In the genomic region with DNA sequence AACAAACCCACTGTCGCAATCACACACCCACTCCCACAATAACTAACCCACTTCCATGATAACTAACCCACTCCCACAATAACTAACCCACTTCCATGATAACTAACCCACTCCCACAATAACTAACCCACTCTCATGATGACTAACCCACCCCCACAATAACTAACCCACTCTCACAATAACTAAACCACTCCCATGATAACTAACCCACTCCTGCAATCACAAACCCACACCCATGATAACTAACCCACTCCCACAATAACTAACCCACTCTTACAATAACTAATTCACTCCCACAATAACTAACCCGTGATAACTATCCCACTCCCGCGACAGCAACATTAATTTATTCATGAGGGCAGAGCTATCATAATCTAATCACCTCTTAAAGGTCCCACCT, we compare ENCODE assay signal across 26 cellular contexts.
"Had no signal": no experiment of that assay in that cellular context is flagged by ENCODE, and none has a peak within 500 bp of the region (broad histone marks: within the 10 kb centered on the region; RNA-seq: fewer than 3 reads in every experiment).

No MANE protein-coding gene starts in this region.

- H3K4me3 ChIP-seq: left lung, lower lobe of right lung, ovary, right atrium auricular region, right lobe of liver, smooth muscle cell, transverse colon, upper lobe of left lung had no signal

- DNase-seq: hypothalamus; immature natural killer cell; kidney; left colon; left lung; lower lobe of right lung; mammary epithelial cell; mesendoderm; naive B cell; natural killer cell; nephron progenitor cell; ovary; right lobe of liver; stimulated activated CD4-positive, alpha-beta T cell treated with anti-CD3 and anti-CD28 coated beads, Interleukin-1b, Interleukin-23, amount 100 ng/mL, for 48 hours; stimulated activated CD4-positive, alpha-beta T cell treated with anti-CD3 and anti-CD28 coated beads, Interleukin-2, amount 100 ng/mL, for 48 hours; stimulated activated CD4-positive, alpha-beta T cell treated with anti-CD3 and anti-CD28 coated beads, Interleukin-4, amount 100 ng/mL, for 4 hours; stimulated activated CD8-positive, alpha-beta memory T cell treated with anti-CD3 and anti-CD28 coated beads, Interleukin-4, amount 100 ng/mL, for 48 hours; stimulated activated naive CD4-positive, alpha-beta T cell treated with Interleukin-2 at 50 U/mL for 16 hours; stimulated activated naive CD8-positive, alpha-beta T cell treated with anti-CD3 and anti-CD28 coated beads, Interleukin-15, amount 100 ng/mL, for 72 hours; substantia nigra; transverse colon; upper lobe of left lung had no signal

- H3K36me3 ChIP-seq: left lung, lower lobe of right lung, ovary, right atrium auricular region, right lobe of liver, transverse colon, upper lobe of left lung had no signal

- FAIRE-seq: islet of Langerhans, kidney had no signal

- H3K4me2 ChIP-seq: smooth muscle cell had no signal

- H3K9me3 ChIP-seq: left lung, lower lobe of right lung, ovary, right atrium auricular region, right lobe of liver, transverse colon, upper lobe of left lung had no signal

- ATAC-seq: left lung; lower lobe of right lung; natural killer cell; right lobe of liver; stimulated activated memory B cell treated with anti-CD40 and anti-IgM and Interleukin-4, amounts not matched to agents 10 μg/mL and 1 μg/mL and 100 μg/mL, for 72 hours; stimulated activated naive CD8-positive, alpha-beta T cell treated with anti-CD3 and anti-CD28 coated beads, Interleukin-15, amount 100 ng/mL, for 72 hours had no signal

- H3K27me3 ChIP-seq: left lung, ovary, right atrium auricular region, right lobe of liver, transverse colon, upper lobe of left lung had no signal
